In the genomic region with DNA sequence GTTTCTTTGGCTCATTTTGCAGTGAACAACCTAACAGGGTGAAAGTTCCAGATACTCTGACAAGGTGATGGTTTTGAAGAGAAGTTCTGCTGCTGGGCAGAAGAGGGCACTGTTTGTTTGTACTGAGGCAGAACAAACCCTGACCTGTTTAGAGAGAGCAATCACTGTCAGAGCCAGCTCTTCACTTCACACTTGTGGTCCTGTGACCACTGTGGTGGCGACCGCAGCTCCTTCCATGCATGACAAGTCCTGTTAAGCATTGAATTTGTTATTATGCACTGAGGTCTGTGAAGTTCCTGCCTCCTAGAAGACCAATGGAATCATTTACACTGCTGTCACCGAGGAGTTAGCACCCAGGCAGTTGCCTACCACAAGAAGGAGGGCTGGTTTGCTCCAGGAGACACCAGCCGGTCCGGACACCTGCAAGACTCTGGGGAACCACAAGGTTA, we compare ENCODE assay signal across 8 cellular contexts.
DNase-seq lines count a peak whose midpoint lies in the region; ATAC-seq, FAIRE-seq and TF ChIP-seq lines count a peak whose summit lies in the region.

No MANE protein-coding gene starts in this region.

- TF ChIP-seq CTCF in GM10248 (IDR thresholded peaks at IDR 0.05; ENCODE audit: control extremely low read depth, extremely low read depth, low read depth, missing control alignments) (peak; percentile 79), LNCAP (IDR thresholded peaks at IDR 0.05) (peak; percentile 68), heart left ventricle (IDR thresholded peaks at IDR 0.05) (peak; percentile 51 to 78 (median 69)), retinal pigment epithelial cell (conservative IDR thresholded peaks at IDR 0.05; ENCODE audit: low read depth, low read length) (peak; percentile 86)

- peak; percentile 91 for FAIRE-seq in H54 (lab: Jason Lieb, UNC)

- 27 to 31% (median 31%) methylated on average over 5 of the region's 5 CpGs for WGBS in heart left ventricle, 4 donors

- CTCF ChIA-PET in GM10248 (lab: Yijun Ruan, JAX) = interaction anchor here (0.5 to 2.9 kb wide), 30 partner anchors 9 to 1642 kb away, joined by 3 to 20 read pairs (median 4); partner anchors contain the start of gene MGST2

- POLR2A ChIA-PET in GM10248 (lab: Yijun Ruan, JAX) = no interaction called here

- peak overlapping the region in 4 of 12 donors; percentile 1 to 61 (median 31) for H3K27ac ChIP-seq in heart left ventricle

- H3K27ac Mint-ChIP-seq in activated naive CD4-positive, alpha-beta T cell treated with anti-CD3 and anti-CD28 coated beads, Interleukin-2, amount 50 U/mL, for 72 hours = no peak overlapping the region

- no peaks in the 10 kb centered on the region for H3K36me3 ChIP-seq in heart left ventricle

- intact Hi-C loops in heart left ventricle (cut with DNase I) = loop anchor here in 2 of 10 donors (10.0 kb wide), 2 partner anchors 152 to 1538 kb away; partner anchors contain the start of gene INPP4B (in 1 of the 2)

- H3K36me3 Mint-ChIP-seq in activated naive CD4-positive, alpha-beta T cell treated with anti-CD3 and anti-CD28 coated beads, Interleukin-2, amount 50 U/mL, for 72 hours = no peaks in the 10 kb centered on the region

- peaks cover 0 to 6% (median 0%) of the 10 kb centered on the region in 12 donors for H3K4me1 ChIP-seq in heart left ventricle

- no peaks in the 10 kb centered on the region for H3K27me3 ChIP-seq in heart left ventricle

- peak; percentile 98 to 99 for ATAC-seq in activated naive CD4-positive, alpha-beta T cell treated with anti-CD3 and anti-CD28 coated beads, Interleukin-2, amount 50 U/mL, for 72 hours
- peak; percentile 87 to 93 (median 92) for ATAC-seq in heart left ventricle

- DNase-seq in GM10248 (ENCODE audit: extremely low spot score) = peak; percentile 79
- DNase-seq in H54 (ENCODE audit: insufficient read length, low spot score) = peak; percentile 20
- peak; percentile 52 for DNase-seq in SKM-1 (lab: John Stamatoyannopoulos, UW; ENCODE audit: unreplicated experiment)
- peak; percentile 52 to 65 for DNase-seq in activated naive CD4-positive, alpha-beta T cell treated with anti-CD3 and anti-CD28 coated beads, Interleukin-2, amount 50 U/mL, for 72 hours (ENCODE audit: low spot score in 2 of 2)
- peak; percentile 30 to 66 (median 37) for DNase-seq in heart left ventricle
- DNase-seq in retinal pigment epithelial cell (ENCODE audit: low read depth) = peak; percentile 67
- DNase-seq in OCI-M2 (lab: John Stamatoyannopoulos, UW; ENCODE audit: unreplicated experiment) = no peak

- H3K9me3 Mint-ChIP-seq in activated naive CD4-positive, alpha-beta T cell treated with anti-CD3 and anti-CD28 coated beads, Interleukin-2, amount 50 U/mL, for 72 hours = no peaks in the 10 kb centered on the region

- no peak for TF ChIP-seq POLR2A in H54 (IDR thresholded peaks at IDR 0.05; ENCODE audit: low read depth, low read length)
- no peak for TF ChIP-seq POLR2A in heart left ventricle (IDR thresholded peaks at IDR 0.05)

- H3K4me3 ChIP-seq in heart left ventricle (no peak overlapping the region), retinal pigment epithelial cell (ENCODE audit: low read length) (no peak overlapping the region)

- H3K9me3 ChIP-seq in heart left ventricle = no peaks in the 10 kb centered on the region
